Comparison of ENCODE assay signal across 1 cellular context in the genomic region with DNA sequence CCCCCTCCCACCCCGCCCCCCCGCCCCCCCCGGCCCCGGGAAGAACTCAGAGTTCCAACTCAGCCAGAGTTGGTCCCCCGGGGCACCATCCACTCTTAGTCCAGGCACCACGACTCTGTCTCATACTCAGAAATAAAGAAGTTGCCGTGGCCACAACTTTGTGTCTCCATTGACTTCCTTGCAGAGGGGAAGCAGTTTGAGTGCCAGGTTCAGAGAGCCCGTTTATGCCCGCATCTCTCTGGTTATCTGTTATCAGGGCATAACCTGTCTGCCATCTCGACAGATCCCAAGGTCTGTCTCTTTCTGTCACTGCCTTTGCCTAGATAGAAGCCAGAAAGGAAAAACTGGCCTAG.
TF ChIP-seq lines count a peak whose summit lies in the region.

No MANE protein-coding gene starts in this region.

TF ChIP-seq in WTC11, 78 proteins besides CTCF, POLR2A, EP300 and RAD21 (continued from another document):
- TF ChIP-seq, protein P1, sequence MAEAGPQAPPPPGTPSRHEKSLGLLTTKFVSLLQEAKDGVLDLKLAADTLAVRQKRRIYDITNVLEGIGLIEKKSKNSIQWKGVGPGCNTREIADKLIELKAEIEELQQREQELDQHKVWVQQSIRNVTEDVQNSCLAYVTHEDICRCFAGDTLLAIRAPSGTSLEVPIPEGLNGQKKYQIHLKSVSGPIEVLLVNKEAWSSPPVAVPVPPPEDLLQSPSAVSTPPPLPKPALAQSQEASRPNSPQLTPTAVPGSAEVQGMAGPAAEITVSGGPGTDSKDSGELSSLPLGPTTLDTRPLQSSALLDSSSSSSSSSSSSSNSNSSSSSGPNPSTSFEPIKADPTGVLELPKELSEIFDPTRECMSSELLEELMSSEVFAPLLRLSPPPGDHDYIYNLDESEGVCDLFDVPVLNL (CRISPR knock-in tag; IDR thresholded peaks at IDR 0.05; ENCODE audit: borderline replicate concordance, low read depth) = no peak
- TF ChIP-seq ZNF281 (CRISPR knock-in tag; IDR thresholded peaks at IDR 0.05) (no peak), PREB (CRISPR knock-in tag; IDR thresholded peaks at IDR 0.05; ENCODE audit: borderline replicate concordance) (no peak)
